Comparison of ENCODE assay signal across 12 cellular contexts in the genomic region with DNA sequence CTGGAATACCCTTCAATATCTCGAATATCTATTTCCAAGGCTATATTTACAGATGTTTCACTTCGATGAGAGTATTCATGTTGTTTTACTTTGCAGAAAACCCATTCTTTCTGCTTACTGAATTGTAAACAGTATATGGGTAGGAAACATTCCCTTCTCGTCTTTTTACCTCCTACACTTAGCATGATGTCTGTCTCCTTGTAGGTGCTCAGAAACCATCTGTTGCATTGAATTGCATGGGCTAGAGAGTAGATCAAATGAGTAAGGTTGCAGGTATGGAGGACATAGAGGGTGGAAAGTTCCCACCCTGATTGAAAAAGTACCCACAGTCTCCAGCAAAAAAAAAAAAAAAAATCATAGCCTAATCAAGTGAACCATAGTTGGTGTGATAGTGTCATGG. TPM values are rescaled to one million over a fixed set of nuclear protein-coding genes. Genes with fewer than 3 reads are reported as not detected.
A peak's percentile ranks its signal among the peaks of the same experiment; 100 is the strongest.
DNase-seq lines count a peak whose midpoint lies in the region; TF ChIP-seq lines count a peak whose summit lies in the region.
"Had no signal": no experiment of that assay in that cellular context is flagged by ENCODE, and none has a peak within 500 bp of the region (broad histone marks: within the 10 kb centered on the region; RNA-seq: fewer than 3 reads in every experiment).

No MANE protein-coding gene starts in this region.

- H4K20me1 ChIP-seq in OCI-LY1 (ENCODE audit: insufficient read depth, low read length), result no peaks in the 10 kb centered on the region
- H4K20me1 ChIP-seq in smooth muscle cell (ENCODE audit: low read depth), result no peaks in the 10 kb centered on the region

- H3K27ac Mint-ChIP-seq in activated CD4-positive, alpha-beta T cell treated with anti-CD3 and anti-CD28 coated beads, Interleukin-2, amount 10 ng/mL, durations not matched to agents 24 days and 14 days, result peak overlapping the region; percentile 97

- peak overlapping the region; percentile 81 for H3K9ac ChIP-seq in OCI-LY1 (ENCODE audit: low read length)
- H3K9ac ChIP-seq in smooth muscle cell (ENCODE audit: low read depth), result no peak overlapping the region

- H3F3A ChIP-seq in OCI-LY1 (ENCODE audit: insufficient read depth, low read length) (no peaks in the 10 kb centered on the region), smooth muscle cell (ENCODE audit: low read depth) (no peaks in the 10 kb centered on the region)

- no peaks in the 10 kb centered on the region for H3K9me3 Mint-ChIP-seq in activated CD4-positive, alpha-beta T cell treated with anti-CD3 and anti-CD28 coated beads, Interleukin-2, amount 10 ng/mL, durations not matched to agents 24 days and 14 days

- no peak for TF ChIP-seq CTCF in OCI-LY1 (IDR thresholded peaks at IDR 0.05; ENCODE audit: low read length)
- TF ChIP-seq CTCF in smooth muscle cell (IDR thresholded peaks at IDR 0.05; ENCODE audit: borderline replicate concordance, insufficient read depth, poor library complexity, severe bottlenecking), result no peak
- TF ChIP-seq CTCF in lower leg skin (IDR thresholded peaks at IDR 0.05), result no peak

- no peaks in the 10 kb centered on the region for H3K9me2 ChIP-seq in OCI-LY1 (ENCODE audit: low read depth, low read length)

- peak; percentile 66 for DNase-seq in activated CD4-positive, alpha-beta T cell treated with anti-CD3 and anti-CD28 coated beads, Interleukin-2, amount 10 ng/mL, durations not matched to agents 24 days and 14 days
- DNase-seq in activated CD4-positive, alpha-beta T cell treated with anti-CD3 and anti-CD28 coated beads, Interleukin-2, amount 50 U/mL, for 48 hours, result no peak
- no peak for DNase-seq in effector memory CD4-positive, alpha-beta T cell
- no peak for DNase-seq in smooth muscle cell (lab: John Stamatoyannopoulos, UW; ENCODE audit: unreplicated experiment)
- no peak for DNase-seq in lower leg skin (ENCODE audit: low spot score in 2 of 2)
- DNase-seq in activated gamma-delta T cell (lab: John Stamatoyannopoulos, UW), result no peak
- no peak for DNase-seq in cerebellar cortex (ENCODE audit: low spot score)
- DNase-seq: DMS79, dorsolateral prefrontal cortex, NCI-H2227 treated with DMSO at 0.1 percent for 48 hours, WERI-Rb-1 had no signal

- H3K36me3 Mint-ChIP-seq in activated CD4-positive, alpha-beta T cell treated with anti-CD3 and anti-CD28 coated beads, Interleukin-2, amount 10 ng/mL, durations not matched to agents 24 days and 14 days (ENCODE audit: low read depth), result peaks cover 63% of the 10 kb centered on the region

- H3K4me1 ChIP-seq in OCI-LY1 (ENCODE audit: insufficient read depth, low read length, severe bottlenecking) (peaks cover 63% of the 10 kb centered on the region), smooth muscle cell (ENCODE audit: low read depth) (no peaks in the 10 kb centered on the region)
- peaks cover 21% of the 10 kb centered on the region for H3K4me1 ChIP-seq in effector memory CD4-positive, alpha-beta T cell (ENCODE audit: control insufficient read depth, insufficient read depth, low read length, poor library complexity, severe bottlenecking)

- no peak for TF ChIP-seq POLR2A in lower leg skin (IDR thresholded peaks at IDR 0.05)

- H3K79me2 ChIP-seq in OCI-LY1 (ENCODE audit: insufficient read depth, low read length), result peaks cover 67% of the 10 kb centered on the region
- no peaks in the 10 kb centered on the region for H3K79me2 ChIP-seq in smooth muscle cell (ENCODE audit: low read depth)

- intact Hi-C loops in activated CD4-positive, alpha-beta T cell treated with anti-CD3 and anti-CD28 coated beads, Interleukin-2, amount 10 ng/mL, durations not matched to agents 24 days and 14 days (cut with micrococcal nuclease), result loop anchor here (5.0 kb wide), 2 partner anchors 40 to 1100 kb away; no protein-coding TSS in a partner anchor
- intact Hi-C loops in lower leg skin (cut with DNase I; ENCODE audit: low total_unique reads), result no loop called here

- 84% methylated on average over 3 of the region's 3 CpGs for WGBS in smooth muscle cell (ENCODE audit: low lambda C conversion rate)
- 74 to 81% methylated on average over 3 of the region's 3 CpGs for WGBS in lower leg skin, 2 donors

- no peaks in the 10 kb centered on the region for H3K9me3 ChIP-seq in OCI-LY1 (ENCODE audit: low read length)
- no peaks in the 10 kb centered on the region for H3K9me3 ChIP-seq in effector memory CD4-positive, alpha-beta T cell (ENCODE audit: control insufficient read depth, low read length)
- H3K9me3 ChIP-seq in smooth muscle cell (replicated peaks; ENCODE audit: low read depth), result no peaks in the 10 kb centered on the region

- no peaks in the 10 kb centered on the region for H3K27me3 ChIP-seq in OCI-LY1 (ENCODE audit: insufficient read depth, low read length)
- H3K27me3 ChIP-seq in effector memory CD4-positive, alpha-beta T cell (replicated peaks; ENCODE audit: control insufficient read depth, insufficient read depth, low read length, poor library complexity, severe bottlenecking), result no peaks in the 10 kb centered on the region
- no peaks in the 10 kb centered on the region for H3K27me3 ChIP-seq in smooth muscle cell (ENCODE audit: low read depth)

- H3K4me3 Mint-ChIP-seq in activated CD4-positive, alpha-beta T cell treated with anti-CD3 and anti-CD28 coated beads, Interleukin-2, amount 10 ng/mL, durations not matched to agents 24 days and 14 days, result peak overlapping the region; percentile 92

- H3K36me3 ChIP-seq in OCI-LY1 (ENCODE audit: insufficient read depth, low read length) (peaks cover 49% of the 10 kb centered on the region), smooth muscle cell (ENCODE audit: low read depth) (no peaks in the 10 kb centered on the region)
- H3K36me3 ChIP-seq in effector memory CD4-positive, alpha-beta T cell (ENCODE audit: control insufficient read depth, insufficient read depth, low read length), result peaks cover 8% of the 10 kb centered on the region
- H3K36me3 ChIP-seq: WERI-Rb-1 had no signal

- peaks cover 41% of the 10 kb centered on the region for H3K4me1 Mint-ChIP-seq in activated CD4-positive, alpha-beta T cell treated with anti-CD3 and anti-CD28 coated beads, Interleukin-2, amount 10 ng/mL, durations not matched to agents 24 days and 14 days

- no peaks in the 10 kb centered on the region for H3K27me3 Mint-ChIP-seq in activated CD4-positive, alpha-beta T cell treated with anti-CD3 and anti-CD28 coated beads, Interleukin-2, amount 10 ng/mL, durations not matched to agents 24 days and 14 days

- H3K27ac ChIP-seq in OCI-LY1 (ENCODE audit: low read depth, low read length, poor library complexity, severe bottlenecking), result peak overlapping the region; percentile 92
- H3K27ac ChIP-seq in effector memory CD4-positive, alpha-beta T cell (ENCODE audit: insufficient read depth, low read length, poor library complexity, severe bottlenecking), result peak overlapping the region; percentile 82
- H3K27ac ChIP-seq in smooth muscle cell (ENCODE audit: low read depth), result no peak overlapping the region
- H3K27ac ChIP-seq: WERI-Rb-1 had no signal

- H3K4me2 ChIP-seq in OCI-LY1 (ENCODE audit: low read length) (peak overlapping the region; percentile 95), smooth muscle cell (peak overlapping the region; percentile 54)

- peak overlapping the region; percentile 69 for H3K4me3 ChIP-seq in OCI-LY1 (ENCODE audit: low read depth, low read length, poor library complexity, severe bottlenecking)
- H3K4me3 ChIP-seq in effector memory CD4-positive, alpha-beta T cell (ENCODE audit: insufficient read depth, low read depth, low read length, poor library complexity, severe bottlenecking), result peak overlapping the region; percentile 80
- H3K4me3 ChIP-seq in smooth muscle cell, result no peak overlapping the region
- no peak overlapping the region for H3K4me3 ChIP-seq in lower leg skin (ENCODE audit: low read depth, poor library complexity, severe bottlenecking)

- H2AFZ ChIP-seq in OCI-LY1 (ENCODE audit: low read length), result no peak overlapping the region
- H2AFZ ChIP-seq in smooth muscle cell (ENCODE audit: low read depth), result no peak overlapping the region

RNA-seq across cellular contexts. Expression of a gene that starts 1.8 kb away (rescaled TPM):
- 320 and 321 TPM in 2 replicates for total RNA-seq in activated CD4-positive, alpha-beta T cell treated with anti-CD3 and anti-CD28 coated beads, Interleukin-2, amount 10 ng/mL, durations not matched to agents 24 days and 14 days
- not detected in 2 replicates for total RNA-seq in smooth muscle cell
- polyA plus RNA-seq in smooth muscle cell, result not detected in 2 replicates
- total RNA-seq in lower leg skin, result 10 to 100 TPM in 1 of 4 donors, 1 to 10 TPM in 3; 5.3 to 10.8 (median 7.1) TPM

Comparison
In these comparisons a context has a peak if more than half of its experiments do, and no peak if none do; other contexts are left out.
1. H3K4me3 ChIP-seq: peak in OCI-LY1 (single experiment) and effector memory CD4-positive, alpha-beta T cell (single experiment); none in smooth muscle cell (single experiment) and lower leg skin (single experiment).
2. RNA of a gene that starts 1.8 kb away (total RNA-seq): 320 to 321 TPM in activated CD4-positive, alpha-beta T cell treated with anti-CD3 and anti-CD28 coated beads, Interleukin-2, amount 10 ng/mL, durations not matched to agents 24 days and 14 days; 5.3 to 10.8 TPM in lower leg skin and not detected in smooth muscle cell; every median in the first group is over 10 times any median in the second.